12 cellular contexts compared by ENCODE assay signal in the genomic region with DNA sequence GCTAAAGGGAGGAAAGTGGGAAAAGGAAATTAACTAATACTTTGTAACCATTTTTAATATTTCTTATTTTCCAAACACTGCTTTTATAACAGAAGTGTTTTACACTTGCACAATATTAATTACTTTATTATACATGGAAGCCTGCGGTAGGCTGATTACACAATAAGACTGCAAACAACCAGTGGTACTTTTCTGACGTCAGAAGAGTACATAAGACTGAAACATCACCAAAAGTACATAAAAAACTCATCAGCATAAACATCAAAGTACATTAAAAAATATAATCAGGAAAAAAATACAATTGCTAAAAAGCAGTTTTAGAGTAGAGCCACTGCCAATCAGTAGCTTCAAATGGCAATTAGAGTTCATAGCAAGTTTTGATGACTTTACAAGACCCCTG. TPM values are rescaled to one million over a fixed set of nuclear protein-coding genes. Genes with fewer than 3 reads are reported as not detected.
DNase-seq lines count a peak whose midpoint lies in the region; TF ChIP-seq lines count a peak whose summit lies in the region.
"Had no signal": no experiment of that assay in that cellular context is flagged by ENCODE, and none has a peak within 500 bp of the region (broad histone marks: within the 10 kb centered on the region; RNA-seq: fewer than 3 reads in every experiment).

No MANE protein-coding gene starts in this region.

- H3K9me2 ChIP-seq in PC-9 (ENCODE audit: insufficient read depth): no peaks in the 10 kb centered on the region

- H3K27me3 ChIP-seq in PC-9 (ENCODE audit: insufficient read depth, low read depth): no peaks in the 10 kb centered on the region
- H3K27me3 ChIP-seq in spleen (replicated peaks in 1 of 7): no peaks in the 10 kb centered on the region
- H3K27me3 ChIP-seq: testis had no signal

- H3K27ac Mint-ChIP-seq in activated CD4-positive, alpha-beta T cell treated with anti-CD3 and anti-CD28 coated beads, Interleukin-2, amount 10 ng/mL, durations not matched to agents 24 days and 14 days: no peak overlapping the region
- H3K27ac Mint-ChIP-seq in progenitor cell of endocrine pancreas: no peak overlapping the region
- no peak overlapping the region for H3K27ac Mint-ChIP-seq in type B pancreatic cell

- no peak overlapping the region for H2AFZ ChIP-seq in PC-9

- H3K27me3 Mint-ChIP-seq in activated CD4-positive, alpha-beta T cell treated with anti-CD3 and anti-CD28 coated beads, Interleukin-2, amount 10 ng/mL, durations not matched to agents 24 days and 14 days: no peaks in the 10 kb centered on the region
- H3K27me3 Mint-ChIP-seq in progenitor cell of endocrine pancreas: no peaks in the 10 kb centered on the region
- H3K27me3 Mint-ChIP-seq in type B pancreatic cell: no peaks in the 10 kb centered on the region

- POLR2A ChIA-PET in PC-9 (lab: Charles Lee; ENCODE audit: unreplicated experiment): interaction anchor here (0.5 kb wide), 1 partner anchor 133 kb away, joined by 3 read pairs; no protein-coding TSS in a partner anchor

- H3K4me2 ChIP-seq in PC-9: peak overlapping the region; percentile 87

- peak overlapping the region; percentile 62 for H3K4me3 Mint-ChIP-seq in activated CD4-positive, alpha-beta T cell treated with anti-CD3 and anti-CD28 coated beads, Interleukin-2, amount 10 ng/mL, durations not matched to agents 24 days and 14 days
- peak overlapping the region; percentile 43 for H3K4me3 Mint-ChIP-seq in progenitor cell of endocrine pancreas (ENCODE audit: low read depth)
- H3K4me3 Mint-ChIP-seq in type B pancreatic cell: no peak overlapping the region

- H3K36me3 Mint-ChIP-seq in activated CD4-positive, alpha-beta T cell treated with anti-CD3 and anti-CD28 coated beads, Interleukin-2, amount 10 ng/mL, durations not matched to agents 24 days and 14 days (ENCODE audit: low read depth): peaks cover 56% of the 10 kb centered on the region
- peaks cover 33% of the 10 kb centered on the region for H3K36me3 Mint-ChIP-seq in progenitor cell of endocrine pancreas (ENCODE audit: insufficient read depth)
- H3K36me3 Mint-ChIP-seq in type B pancreatic cell: peaks cover 69% of the 10 kb centered on the region

- H3K9me3 ChIP-seq in PC-9 (ENCODE audit: insufficient read depth, low read depth): no peaks in the 10 kb centered on the region
- no peaks in the 10 kb centered on the region for H3K9me3 ChIP-seq in spleen
- H3K9me3 ChIP-seq: testis had no signal

- TF ChIP-seq CTCF in PC-9 (conservative IDR thresholded peaks at IDR 0.05) (no peak), epithelial cell of esophagus (IDR thresholded peaks at IDR 0.05; ENCODE audit: insufficient read depth, low read depth, low read length, missing control alignments) (no peak), progenitor cell of endocrine pancreas (IDR thresholded peaks at IDR 0.05; ENCODE audit: unreplicated experiment) (no peak), type B pancreatic cell (conservative IDR thresholded peaks at IDR 0.05) (no peak), spleen (IDR thresholded peaks at IDR 0.05 in 8 of 11, conservative IDR thresholded peaks at IDR 0.05 in 3 of 11) (no peak)

- intact Hi-C loops in activated CD4-positive, alpha-beta T cell treated with anti-CD3 and anti-CD28 coated beads, Interleukin-2, amount 10 ng/mL, durations not matched to agents 24 days and 14 days (cut with micrococcal nuclease): no loop called here
- intact Hi-C loops in PC-9 (cut with micrococcal nuclease; ENCODE audit: unreplicated experiment) (no loop called here), spleen (cut with DNase I; ENCODE audit: low total_unique reads) (no loop called here)

- no peak for TF ChIP-seq POLR2A in spleen (IDR thresholded peaks at IDR 0.05)

- 48 to 71% (median 51%) methylated on average over 2 of the region's 2 CpGs for WGBS in spleen, 5 donors

- no peak for DNase-seq in activated CD4-positive, alpha-beta T cell treated with anti-CD3 and anti-CD28 coated beads, Interleukin-2, amount 10 ng/mL, durations not matched to agents 24 days and 14 days
- DNase-seq in activated CD4-positive, alpha-beta T cell treated with anti-CD3 and anti-CD28 coated beads, Interleukin-2, amount 50 U/mL, for 48 hours: no peak
- DNase-seq in PC-9 (no peak), epithelial cell of esophagus (ENCODE audit: low read depth) (peak; percentile 38), progenitor cell of endocrine pancreas (ENCODE audit: low spot score, unreplicated experiment) (no peak), type B pancreatic cell (ENCODE audit: extremely low spot score, unreplicated experiment) (no peak), cortex of kidney (lab: John Stamatoyannopoulos, UW) (no peak), spleen (no peak)
- DNase-seq: NCI-H187 treated with DMSO at 0.1 percent for 48 hours; OCI-M1; stimulated activated CD4-positive, alpha-beta T cell treated with anti-CD3 and anti-CD28 coated beads, Interleukin-4, amount 100 ng/mL, for 24 hours; testis had no signal

- H3K27ac ChIP-seq in PC-9 (no peak overlapping the region), spleen (peak overlapping the region in 3 of 8 donors; percentile 47 to 61 (median 59))
- H3K27ac ChIP-seq: testis had no signal

- peaks cover 44% of the 10 kb centered on the region for H3K4me1 ChIP-seq in PC-9 (replicated peaks; ENCODE audit: insufficient read depth)
- peaks cover 29 to 90% (median 59%) of the 10 kb centered on the region in 6 donors for H3K4me1 ChIP-seq in spleen

- H3K79me2 ChIP-seq in PC-9 (ENCODE audit: low read depth): peaks cover 80% of the 10 kb centered on the region

- H3K36me3 ChIP-seq in PC-9 (ENCODE audit: low read depth) (peaks cover 58% of the 10 kb centered on the region), spleen (peaks cover 0 to 43% (median 5%) of the 10 kb centered on the region in 6 donors)

- peaks cover 5% of the 10 kb centered on the region; the same call in 1 of the 2 replicates for H3F3A ChIP-seq in PC-9 (ENCODE audit: insufficient read depth, low read depth)

- no peaks in the 10 kb centered on the region; the same call in 1 of the 2 replicates for H4K20me1 ChIP-seq in PC-9 (ENCODE audit: insufficient read depth)

- H3K4me1 Mint-ChIP-seq in activated CD4-positive, alpha-beta T cell treated with anti-CD3 and anti-CD28 coated beads, Interleukin-2, amount 10 ng/mL, durations not matched to agents 24 days and 14 days: peaks cover 42% of the 10 kb centered on the region
- H3K4me1 Mint-ChIP-seq in progenitor cell of endocrine pancreas (ENCODE audit: low read depth) (peaks cover 53% of the 10 kb centered on the region), type B pancreatic cell (ENCODE audit: unreplicated experiment) (peaks cover 34% of the 10 kb centered on the region)

- BruUV-seq in PC-9 (replicated peaks; lab: Mats Ljungman, UMichigan): no TSS peak

- CTCF ChIA-PET in PC-9 (lab: Charles Lee): no interaction called here

- H3K4me3 ChIP-seq in PC-9: peak overlapping the region; percentile 77; the same call in 1 of the 2 replicates
- H3K4me3 ChIP-seq in epithelial cell of esophagus (ENCODE audit: low read length): no peak overlapping the region
- peak overlapping the region in 1 of 8 donors; percentile 26 for H3K4me3 ChIP-seq in spleen
- H3K4me3 ChIP-seq: testis had no signal

- no peaks in the 10 kb centered on the region for H3K9me3 Mint-ChIP-seq in activated CD4-positive, alpha-beta T cell treated with anti-CD3 and anti-CD28 coated beads, Interleukin-2, amount 10 ng/mL, durations not matched to agents 24 days and 14 days
- H3K9me3 Mint-ChIP-seq in progenitor cell of endocrine pancreas (ENCODE audit: low read depth) (no peaks in the 10 kb centered on the region), type B pancreatic cell (peaks cover 5% of the 10 kb centered on the region)

RNA-seq across cellular contexts. Expression of gene ZNF281, which starts 4.6 kb away (rescaled TPM):
- total RNA-seq in activated CD4-positive, alpha-beta T cell treated with anti-CD3 and anti-CD28 coated beads, Interleukin-2, amount 10 ng/mL, durations not matched to agents 24 days and 14 days: 19.0 and 20.4 TPM in 2 replicates
- 14.8 and 18.8 TPM in 2 replicates for total RNA-seq in PC-9 (2021)
- 34.2 and 35.0 TPM in 2 replicates for total RNA-seq in progenitor cell of endocrine pancreas
- 16.2 and 30.5 TPM in 2 replicates for total RNA-seq in type B pancreatic cell (ENCODE audit: low replicate concordance)
- total RNA-seq in spleen: 10 to 100 TPM; 20.0 to 34.8 (median 23.1) TPM
- polyA plus RNA-seq in spleen: 1 to 10 TPM; 4.4 to 6.3 (median 5.2) TPM
